Comparison of ENCODE assay signal across 16 cellular contexts in genomic region chr5:126448720-126449119, GRCh38. TPM values are rescaled to one million over a fixed set of nuclear protein-coding genes. Genes with fewer than 3 reads are reported as not detected.
A peak's percentile ranks its signal among the peaks of the same experiment; 100 is the strongest.
DNase-seq lines count a peak whose midpoint lies in the region; ATAC-seq and TF ChIP-seq lines count a peak whose summit lies in the region.
"Had no signal": no experiment of that assay in that cellular context is flagged by ENCODE, and none has a peak within 500 bp of the region (broad histone marks: within the 10 kb centered on the region; RNA-seq: fewer than 3 reads in every experiment).

No MANE protein-coding gene starts in this region.

- no peaks in the 10 kb centered on the region for H3K9me3 ChIP-seq in CD4-positive, CD25-positive, alpha-beta regulatory T cell (ENCODE audit: control insufficient read depth in 2 of 2, low read length in 2 of 2)
- no peaks in the 10 kb centered on the region for H3K9me3 ChIP-seq in mucosa of descending colon
- H3K9me3 ChIP-seq: Peyer's patch had no signal

- no peak for TF ChIP-seq CTCF in mucosa of descending colon (IDR thresholded peaks at IDR 0.05)

- intact Hi-C loops in activated T-helper 1 cell treated with anti-CD3 and anti-CD28 coated beads, Interleukin-12 subunit alpha, Interleukin-12 subunit beta, Interleukin-2, Interleukin-4 antibody, amounts not matched to agents 30 ng/mL and 10 ng/mL and 1 ng/mL, durations not matched to agents 14 hours and 24 hours and 36 hours (cut with micrococcal nuclease), result loop anchor here (2.0 to 10.0 kb wide), 7 partner anchors 60 to 1636 kb away; partner anchors contain the start of genes PHAX and SLC12A2
- intact Hi-C loops in mucosa of descending colon (cut with DNase I, micrococcal nuclease), result no loop called here

- no peaks in the 10 kb centered on the region for H3K27me3 Mint-ChIP-seq in CD4-positive, CD25-positive, alpha-beta regulatory T cell
- H3K27me3 Mint-ChIP-seq in activated T-helper 1 cell treated with anti-CD3 and anti-CD28 coated beads, Interleukin-12 subunit alpha, Interleukin-12 subunit beta, Interleukin-2, Interleukin-4 antibody, amounts not matched to agents 30 ng/mL and 10 ng/mL and 1 ng/mL, durations not matched to agents 14 hours and 24 hours and 36 hours (ENCODE audit: insufficient read depth), result no peaks in the 10 kb centered on the region
- H3K27me3 Mint-ChIP-seq: naive B cell had no signal

- no peaks in the 10 kb centered on the region for H3K27me3 ChIP-seq in CD4-positive, CD25-positive, alpha-beta regulatory T cell (ENCODE audit: control insufficient read depth, insufficient read depth, low read length)
- H3K27me3 ChIP-seq: BLaER1 treated with 17β-estradiol and CSF1 and Interleukin-3, amounts not matched to agents 10 nM and 100 nM; Peyer's patch had no signal

- no peaks in the 10 kb centered on the region for H3K36me3 ChIP-seq in CD4-positive, CD25-positive, alpha-beta regulatory T cell (ENCODE audit: control insufficient read depth, insufficient read depth, low read length)
- H3K36me3 ChIP-seq in mucosa of descending colon (ENCODE audit: low read depth), result no peaks in the 10 kb centered on the region
- H3K36me3 ChIP-seq: BLaER1 treated with 17β-estradiol and CSF1 and Interleukin-3, amounts not matched to agents 10 nM and 100 nM; Peyer's patch had no signal

- peaks cover 74% of the 10 kb centered on the region for H3K4me1 ChIP-seq in CD4-positive, CD25-positive, alpha-beta regulatory T cell (ENCODE audit: control insufficient read depth, insufficient read depth, low read length, poor library complexity, severe bottlenecking)
- H3K4me1 ChIP-seq in mucosa of descending colon (ENCODE audit: low read depth), result peaks cover 23% of the 10 kb centered on the region
- H3K4me1 ChIP-seq: Peyer's patch had no signal

- peaks cover 45 to 89% (median 71%) of the 10 kb centered on the region in 4 donors for H3K4me1 Mint-ChIP-seq in CD4-positive, CD25-positive, alpha-beta regulatory T cell
- peaks cover 78% of the 10 kb centered on the region for H3K4me1 Mint-ChIP-seq in activated T-helper 1 cell treated with anti-CD3 and anti-CD28 coated beads, Interleukin-12 subunit alpha, Interleukin-12 subunit beta, Interleukin-2, Interleukin-4 antibody, amounts not matched to agents 30 ng/mL and 10 ng/mL and 1 ng/mL, durations not matched to agents 14 hours and 24 hours and 36 hours (ENCODE audit: low read depth)

- H3K36me3 Mint-ChIP-seq in CD4-positive, CD25-positive, alpha-beta regulatory T cell, result peaks cover 4% of the 10 kb centered on the region
- H3K36me3 Mint-ChIP-seq in activated T-helper 1 cell treated with anti-CD3 and anti-CD28 coated beads, Interleukin-12 subunit alpha, Interleukin-12 subunit beta, Interleukin-2, Interleukin-4 antibody, amounts not matched to agents 30 ng/mL and 10 ng/mL and 1 ng/mL, durations not matched to agents 14 hours and 24 hours and 36 hours (ENCODE audit: low read depth), result peaks cover 10% of the 10 kb centered on the region
- H3K36me3 Mint-ChIP-seq: naive B cell had no signal

- ATAC-seq in CD4-positive, CD25-positive, alpha-beta regulatory T cell (ENCODE audit: low read depth in 2 of 2), result no peak
- ATAC-seq in mucosa of descending colon (peak; percentile 56), GM18519 (IDR thresholded peaks at IDR 0.05; ENCODE audit: low FRiP score, unreplicated experiment) (no peak)
- ATAC-seq: right cardiac atrium had no signal

- DNase-seq in CD4-positive, CD25-positive, alpha-beta regulatory T cell, result no peak
- DNase-seq in DMS53 (lab: John Stamatoyannopoulos, UW) (peak; percentile 94), mucosa of descending colon (no peak), Kasumi-1 (lab: John Stamatoyannopoulos, UW) (no peak), ureter (ENCODE audit: low spot score) (no peak), NCI-H1105 treated with DMSO at 0.1 percent for 48 hours (lab: John Stamatoyannopoulos, UW) (no peak)
- DNase-seq in activated T-helper 1 cell treated with anti-CD3 and anti-CD28 coated beads, Interleukin-12 subunit alpha, Interleukin-12 subunit beta, Interleukin-2, Interleukin-4 antibody, amounts not matched to agents 30 ng/mL and 10 ng/mL and 1 ng/mL, durations not matched to agents 14 hours and 24 hours and 36 hours (ENCODE audit: low spot score), result no peak
- DNase-seq: islet precursor cell; naive B cell; Peyer's patch; right cardiac atrium; stimulated activated CD4-positive, alpha-beta T cell treated with anti-CD3 and anti-CD28 coated beads, Interleukin-4, amount 100 ng/mL, for 4 hours; stimulated activated naive CD4-positive, alpha-beta T cell treated with Interleukin-2 at 50 U/mL for 16 hours had no signal

- no peak overlapping the region for H3K4me3 ChIP-seq in CD4-positive, CD25-positive, alpha-beta regulatory T cell (ENCODE audit: low read depth, low read length)
- H3K4me3 ChIP-seq in mucosa of descending colon, result no peak overlapping the region
- H3K4me3 ChIP-seq: BLaER1 treated with 17β-estradiol and CSF1 and Interleukin-3, amounts not matched to agents 10 nM and 100 nM; Peyer's patch had no signal

- peak overlapping the region; percentile 95 to 99 (median 96) for H3K27ac Mint-ChIP-seq in CD4-positive, CD25-positive, alpha-beta regulatory T cell
- H3K27ac Mint-ChIP-seq in activated T-helper 1 cell treated with anti-CD3 and anti-CD28 coated beads, Interleukin-12 subunit alpha, Interleukin-12 subunit beta, Interleukin-2, Interleukin-4 antibody, amounts not matched to agents 30 ng/mL and 10 ng/mL and 1 ng/mL, durations not matched to agents 14 hours and 24 hours and 36 hours, result peak overlapping the region; percentile 1

- no peaks in the 10 kb centered on the region for H3K9me3 Mint-ChIP-seq in CD4-positive, CD25-positive, alpha-beta regulatory T cell
- H3K9me3 Mint-ChIP-seq in activated T-helper 1 cell treated with anti-CD3 and anti-CD28 coated beads, Interleukin-12 subunit alpha, Interleukin-12 subunit beta, Interleukin-2, Interleukin-4 antibody, amounts not matched to agents 30 ng/mL and 10 ng/mL and 1 ng/mL, durations not matched to agents 14 hours and 24 hours and 36 hours, result no peaks in the 10 kb centered on the region
- H3K9me3 Mint-ChIP-seq: naive B cell had no signal

- peak overlapping the region; percentile 1 to 75 (median 52) for H3K4me3 Mint-ChIP-seq in CD4-positive, CD25-positive, alpha-beta regulatory T cell
- no peak overlapping the region for H3K4me3 Mint-ChIP-seq in activated T-helper 1 cell treated with anti-CD3 and anti-CD28 coated beads, Interleukin-12 subunit alpha, Interleukin-12 subunit beta, Interleukin-2, Interleukin-4 antibody, amounts not matched to agents 30 ng/mL and 10 ng/mL and 1 ng/mL, durations not matched to agents 14 hours and 24 hours and 36 hours

- H3K27ac ChIP-seq in CD4-positive, CD25-positive, alpha-beta regulatory T cell (ENCODE audit: insufficient read depth, low read length, poor library complexity, severe bottlenecking), result peak overlapping the region; percentile 95
- H3K27ac ChIP-seq: BLaER1 treated with 17β-estradiol and CSF1 and Interleukin-3, amounts not matched to agents 10 nM and 100 nM; HL-60 had no signal

RNA-seq across cellular contexts. Expression of gene GRAMD2B, which starts 25.5 kb away (rescaled TPM):
- total RNA-seq in CD4-positive, CD25-positive, alpha-beta regulatory T cell, result 16.8 TPM
- polyA plus RNA-seq in CD4-positive, CD25-positive, alpha-beta regulatory T cell, result 10 to 100 TPM in 1 of 4 donors, 1 to 10 TPM in 3; 6.5 to 11.9 (median 7.9) TPM
- total RNA-seq in activated T-helper 1 cell treated with anti-CD3 and anti-CD28 coated beads, Interleukin-12 subunit alpha, Interleukin-12 subunit beta, Interleukin-2, Interleukin-4 antibody, amounts not matched to agents 30 ng/mL and 10 ng/mL and 1 ng/mL, durations not matched to agents 14 hours and 24 hours and 36 hours, result 8.3 and 9.5 TPM in 2 replicates
- total RNA-seq in mucosa of descending colon (10 to 100 TPM; 44.8 to 83.3 (median 55.6) TPM), ureter (56.7 TPM)
